In genomic region chr7:22859676-22860290, GRCh38 we compare ENCODE assay signal across 12 cellular contexts. TPM values are rescaled to one million over a fixed set of nuclear protein-coding genes. Genes with fewer than 3 reads are reported as not detected.
DNase-seq lines count a peak whose midpoint lies in the region; TF ChIP-seq lines count a peak whose summit lies in the region.
"Had no signal": no experiment of that assay in that cellular context is flagged by ENCODE, and none has a peak within 500 bp of the region (broad histone marks: within the 10 kb centered on the region; RNA-seq: fewer than 3 reads in every experiment).

No MANE protein-coding gene starts in this region.

- TF ChIP-seq POLR2A in esophagus muscularis mucosa (IDR thresholded peaks at IDR 0.05; ENCODE audit: low read depth) = no peak

- no peaks in the 10 kb centered on the region for H3K9me3 ChIP-seq in SK-N-MC (ENCODE audit: low read depth, low read length)
- H3K9me3 ChIP-seq in esophagus muscularis mucosa = no peaks in the 10 kb centered on the region
- no peaks in the 10 kb centered on the region for H3K9me3 ChIP-seq in smooth muscle cell (replicated peaks; ENCODE audit: low read depth)
- H3K9me3 ChIP-seq: upper lobe of left lung had no signal

- no peaks in the 10 kb centered on the region for H4K20me1 ChIP-seq in smooth muscle cell (ENCODE audit: low read depth)

- no peaks in the 10 kb centered on the region for H3K27me3 Mint-ChIP-seq in activated CD4-positive, alpha-beta T cell treated with anti-CD3 and anti-CD28 coated beads, Interleukin-2, amount 10 ng/mL, durations not matched to agents 24 days and 14 days

- H3K4me3 ChIP-seq in SK-N-MC (no peak overlapping the region), esophagus muscularis mucosa (no peak overlapping the region), smooth muscle cell (no peak overlapping the region)
- H3K4me3 ChIP-seq: upper lobe of left lung had no signal

- H3K27me3 ChIP-seq in esophagus muscularis mucosa = no peaks in the 10 kb centered on the region
- no peaks in the 10 kb centered on the region for H3K27me3 ChIP-seq in smooth muscle cell (ENCODE audit: low read depth)
- H3K27me3 ChIP-seq: upper lobe of left lung had no signal

- intact Hi-C loops in activated CD4-positive, alpha-beta T cell treated with anti-CD3 and anti-CD28 coated beads, Interleukin-2, amount 10 ng/mL, durations not matched to agents 24 days and 14 days (cut with micrococcal nuclease) = loop anchor here (10.0 kb wide), 1 partner anchor 325 kb away; the partner anchor contains the start of gene NUP42
- intact Hi-C loops in esophagus muscularis mucosa (cut with DNase I) = loop anchor here (10.0 kb wide), 1 partner anchor 295 kb away; no protein-coding TSS in a partner anchor

- H3K36me3 Mint-ChIP-seq in activated CD4-positive, alpha-beta T cell treated with anti-CD3 and anti-CD28 coated beads, Interleukin-2, amount 10 ng/mL, durations not matched to agents 24 days and 14 days (ENCODE audit: low read depth) = peaks cover 64% of the 10 kb centered on the region

- no peak for TF ChIP-seq EP300 in esophagus muscularis mucosa (IDR thresholded peaks at IDR 0.05)

- H3K27ac ChIP-seq in SK-N-MC = peak overlapping the region; percentile 69
- peak overlapping the region; percentile 71 to 98 (median 83) for H3K27ac ChIP-seq in esophagus muscularis mucosa (replicated peaks in 1 of 4)
- H3K27ac ChIP-seq in smooth muscle cell (ENCODE audit: low read depth) = peak overlapping the region; percentile 98

- peak overlapping the region; percentile 1 for H3K27ac Mint-ChIP-seq in activated CD4-positive, alpha-beta T cell treated with anti-CD3 and anti-CD28 coated beads, Interleukin-2, amount 10 ng/mL, durations not matched to agents 24 days and 14 days

- peaks cover 31% of the 10 kb centered on the region for H3K4me1 Mint-ChIP-seq in activated CD4-positive, alpha-beta T cell treated with anti-CD3 and anti-CD28 coated beads, Interleukin-2, amount 10 ng/mL, durations not matched to agents 24 days and 14 days

- WGBS in esophagus muscularis mucosa = 69% methylated on average over 4 of the region's 4 CpGs
- WGBS in smooth muscle cell (ENCODE audit: low lambda C conversion rate) = 73% methylated on average over 4 of the region's 4 CpGs

- H3K4me3 Mint-ChIP-seq in activated CD4-positive, alpha-beta T cell treated with anti-CD3 and anti-CD28 coated beads, Interleukin-2, amount 10 ng/mL, durations not matched to agents 24 days and 14 days = no peak overlapping the region

- peaks cover 39% of the 10 kb centered on the region for H3F3A ChIP-seq in smooth muscle cell (ENCODE audit: low read depth)

- peak overlapping the region; percentile 66 for H3K4me2 ChIP-seq in smooth muscle cell

- H3K36me3 ChIP-seq in SK-N-MC (ENCODE audit: insufficient read depth, low read length) (peaks cover 59% of the 10 kb centered on the region), esophagus muscularis mucosa (peaks cover 0 to 59% (median 12%) of the 10 kb centered on the region in 4 donors), smooth muscle cell (ENCODE audit: low read depth) (no peaks in the 10 kb centered on the region)

- H2AFZ ChIP-seq in smooth muscle cell (ENCODE audit: low read depth) = peak overlapping the region; percentile 2

- DNase-seq in activated CD4-positive, alpha-beta T cell treated with anti-CD3 and anti-CD28 coated beads, Interleukin-2, amount 10 ng/mL, durations not matched to agents 24 days and 14 days = no peak
- no peak for DNase-seq in activated CD4-positive, alpha-beta T cell treated with anti-CD3 and anti-CD28 coated beads for 48 hours
- DNase-seq in SK-N-MC (ENCODE audit: low read depth, low spot score) (no peak), esophagus muscularis mucosa (ENCODE audit: extremely low spot score) (no peak), smooth muscle cell (lab: John Stamatoyannopoulos, UW; ENCODE audit: unreplicated experiment) (no peak), NCI-H2227 treated with DMSO at 0.1 percent for 48 hours (lab: John Stamatoyannopoulos, UW) (no peak), NCI-H187 treated with DMSO at 0.1 percent for 48 hours (lab: John Stamatoyannopoulos, UW) (no peak)
- DNase-seq in stimulated activated naive CD4-positive, alpha-beta T cell (lab: John Stamatoyannopoulos, UW) = no peak
- DNase-seq: effector CD4-positive, alpha-beta T cell; NCI-H146; SHP77 had no signal

- TF ChIP-seq CTCF in esophagus muscularis mucosa (IDR thresholded peaks at IDR 0.05) (no peak), smooth muscle cell (IDR thresholded peaks at IDR 0.05; ENCODE audit: borderline replicate concordance, insufficient read depth, poor library complexity, severe bottlenecking) (no peak)

- H3K79me2 ChIP-seq in smooth muscle cell (ENCODE audit: low read depth) = no peaks in the 10 kb centered on the region

- H3K9me3 Mint-ChIP-seq in activated CD4-positive, alpha-beta T cell treated with anti-CD3 and anti-CD28 coated beads, Interleukin-2, amount 10 ng/mL, durations not matched to agents 24 days and 14 days = no peaks in the 10 kb centered on the region

- H3K4me1 ChIP-seq in esophagus muscularis mucosa = peaks cover 28 to 77% (median 72%) of the 10 kb centered on the region in 4 donors
- H3K4me1 ChIP-seq in smooth muscle cell (ENCODE audit: low read depth) = peaks cover 18% of the 10 kb centered on the region

- H3K9ac ChIP-seq in SK-N-MC (ENCODE audit: insufficient read length) (peak overlapping the region; percentile 2), smooth muscle cell (ENCODE audit: low read depth) (peak overlapping the region; percentile 85)

RNA-seq across cellular contexts. Expression of gene TOMM7, which starts 37.1 kb away (rescaled TPM):
- 196 and 201 TPM in 2 replicates for total RNA-seq in activated CD4-positive, alpha-beta T cell treated with anti-CD3 and anti-CD28 coated beads, Interleukin-2, amount 10 ng/mL, durations not matched to agents 24 days and 14 days
- 100 to 1,000 TPM; 141 to 303 (median 267) TPM for total RNA-seq in esophagus muscularis mucosa
- total RNA-seq in smooth muscle cell = 78.1 and 202 TPM in 2 replicates
- polyA plus RNA-seq in smooth muscle cell = 285 and 293 TPM in 2 replicates
